1 cellular context compared by ENCODE assay signal in genomic region chr9:136096505-136097001, GRCh38.
TF ChIP-seq lines count a peak whose summit lies in the region.

No MANE protein-coding gene starts in this region.

TF ChIP-seq in GM23338, 12 proteins besides CTCF, POLR2A, EP300 and RAD21 (continued from another document):
- TF ChIP-seq ZNF462 (CRISPR knock-in tag; IDR thresholded peaks at IDR 0.05) (no peak), ZNF114 (CRISPR knock-in tag; IDR thresholded peaks at IDR 0.05) (no peak), EZH2phosphoT487 (IDR thresholded peaks at IDR 0.05; ENCODE audit: unreplicated experiment) (no peak), EZH2 (IDR thresholded peaks at IDR 0.05; ENCODE audit: low read depth, unreplicated experiment) (no peak), ETS1 (IDR thresholded peaks at IDR 0.05) (no peak)
TF ChIP-seq in GM23338: peak in this region for 0.
